1 cellular context compared by ENCODE assay signal in the genomic region with DNA sequence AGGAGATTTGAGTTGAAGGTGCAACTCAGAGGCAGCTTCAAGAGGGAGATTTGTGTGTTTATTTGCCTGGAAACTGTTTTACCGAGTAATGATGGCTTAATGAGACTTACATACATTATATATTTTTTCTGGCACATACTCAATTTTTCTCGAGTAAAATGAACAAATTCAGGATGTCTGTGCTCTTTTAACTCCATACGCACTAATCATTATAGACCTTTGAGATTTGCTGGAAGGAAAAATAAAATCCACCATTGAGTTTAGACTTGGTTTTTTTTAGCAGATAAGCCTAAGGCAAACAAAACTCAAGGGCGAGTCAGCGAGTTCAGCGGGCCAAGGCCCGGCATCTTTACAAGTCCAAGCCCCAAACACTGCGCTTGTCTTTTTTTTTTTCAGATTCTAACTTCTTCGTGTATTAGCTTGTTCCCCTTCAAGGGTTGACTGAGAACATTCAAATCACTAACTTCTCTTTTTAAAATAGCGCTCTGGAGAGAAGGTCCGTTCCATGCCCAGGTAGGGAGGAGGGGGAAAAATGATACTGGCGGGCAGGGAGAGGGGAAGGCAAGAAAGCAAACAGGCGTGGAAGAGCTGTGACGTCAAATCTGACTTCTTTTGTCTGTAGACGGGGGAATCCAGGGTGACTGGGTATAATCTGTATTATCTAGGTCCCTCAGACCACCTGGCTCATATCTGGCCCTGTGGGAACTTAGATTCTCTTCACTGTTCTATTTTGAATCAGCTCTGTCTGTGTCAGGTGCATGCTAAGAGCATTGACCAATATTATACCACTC.
A peak's percentile ranks its signal among the peaks of the same experiment; 100 is the strongest.
TF ChIP-seq lines count a peak whose summit lies in the region.

No MANE protein-coding gene starts in this region.

TF ChIP-seq in HepG2, 621 proteins besides CTCF, POLR2A, EP300 and RAD21 (continued from another document and continues in another):
- TF ChIP-seq, protein P1, sequence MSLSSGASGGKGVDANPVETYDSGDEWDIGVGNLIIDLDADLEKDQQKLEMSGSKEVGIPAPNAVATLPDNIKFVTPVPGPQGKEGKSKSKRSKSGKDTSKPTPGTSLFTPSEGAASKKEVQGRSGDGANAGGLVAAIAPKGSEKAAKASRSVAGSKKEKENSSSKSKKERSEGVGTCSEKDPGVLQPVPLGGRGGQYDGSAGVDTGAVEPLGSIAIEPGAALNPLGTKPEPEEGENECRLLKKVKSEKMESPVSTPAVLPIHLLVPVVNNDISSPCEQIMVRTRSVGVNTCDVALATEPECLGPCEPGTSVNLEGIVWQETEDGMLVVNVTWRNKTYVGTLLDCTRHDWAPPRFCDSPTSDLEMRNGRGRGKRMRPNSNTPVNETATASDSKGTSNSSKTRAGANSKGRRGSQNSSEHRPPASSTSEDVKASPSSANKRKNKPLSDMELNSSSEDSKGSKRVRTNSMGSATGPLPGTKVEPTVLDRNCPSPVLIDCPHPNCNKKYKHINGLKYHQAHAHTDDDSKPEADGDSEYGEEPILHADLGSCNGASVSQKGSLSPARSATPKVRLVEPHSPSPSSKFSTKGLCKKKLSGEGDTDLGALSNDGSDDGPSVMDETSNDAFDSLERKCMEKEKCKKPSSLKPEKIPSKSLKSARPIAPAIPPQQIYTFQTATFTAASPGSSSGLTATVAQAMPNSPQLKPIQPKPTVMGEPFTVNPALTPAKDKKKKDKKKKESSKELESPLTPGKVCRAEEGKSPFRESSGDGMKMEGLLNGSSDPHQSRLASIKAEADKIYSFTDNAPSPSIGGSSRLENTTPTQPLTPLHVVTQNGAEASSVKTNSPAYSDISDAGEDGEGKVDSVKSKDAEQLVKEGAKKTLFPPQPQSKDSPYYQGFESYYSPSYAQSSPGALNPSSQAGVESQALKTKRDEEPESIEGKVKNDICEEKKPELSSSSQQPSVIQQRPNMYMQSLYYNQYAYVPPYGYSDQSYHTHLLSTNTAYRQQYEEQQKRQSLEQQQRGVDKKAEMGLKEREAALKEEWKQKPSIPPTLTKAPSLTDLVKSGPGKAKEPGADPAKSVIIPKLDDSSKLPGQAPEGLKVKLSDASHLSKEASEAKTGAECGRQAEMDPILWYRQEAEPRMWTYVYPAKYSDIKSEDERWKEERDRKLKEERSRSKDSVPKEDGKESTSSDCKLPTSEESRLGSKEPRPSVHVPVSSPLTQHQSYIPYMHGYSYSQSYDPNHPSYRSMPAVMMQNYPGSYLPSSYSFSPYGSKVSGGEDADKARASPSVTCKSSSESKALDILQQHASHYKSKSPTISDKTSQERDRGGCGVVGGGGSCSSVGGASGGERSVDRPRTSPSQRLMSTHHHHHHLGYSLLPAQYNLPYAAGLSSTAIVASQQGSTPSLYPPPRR (CRISPR knock-in tag; IDR thresholded peaks at IDR 0.05; ENCODE audit: borderline replicate concordance): peak; percentile 50; the same call in 1 of the 2 replicates
- TF ChIP-seq, protein P2, sequence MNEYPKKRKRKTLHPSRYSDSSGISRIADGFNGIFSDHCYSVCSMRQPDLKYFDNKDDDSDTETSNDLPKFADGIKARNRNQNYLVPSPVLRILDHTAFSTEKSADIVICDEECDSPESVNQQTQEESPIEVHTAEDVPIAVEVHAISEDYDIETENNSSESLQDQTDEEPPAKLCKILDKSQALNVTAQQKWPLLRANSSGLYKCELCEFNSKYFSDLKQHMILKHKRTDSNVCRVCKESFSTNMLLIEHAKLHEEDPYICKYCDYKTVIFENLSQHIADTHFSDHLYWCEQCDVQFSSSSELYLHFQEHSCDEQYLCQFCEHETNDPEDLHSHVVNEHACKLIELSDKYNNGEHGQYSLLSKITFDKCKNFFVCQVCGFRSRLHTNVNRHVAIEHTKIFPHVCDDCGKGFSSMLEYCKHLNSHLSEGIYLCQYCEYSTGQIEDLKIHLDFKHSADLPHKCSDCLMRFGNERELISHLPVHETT (CRISPR knock-in tag; conservative IDR thresholded peaks at IDR 0.05): no peak
- TF ChIP-seq, protein P3, sequence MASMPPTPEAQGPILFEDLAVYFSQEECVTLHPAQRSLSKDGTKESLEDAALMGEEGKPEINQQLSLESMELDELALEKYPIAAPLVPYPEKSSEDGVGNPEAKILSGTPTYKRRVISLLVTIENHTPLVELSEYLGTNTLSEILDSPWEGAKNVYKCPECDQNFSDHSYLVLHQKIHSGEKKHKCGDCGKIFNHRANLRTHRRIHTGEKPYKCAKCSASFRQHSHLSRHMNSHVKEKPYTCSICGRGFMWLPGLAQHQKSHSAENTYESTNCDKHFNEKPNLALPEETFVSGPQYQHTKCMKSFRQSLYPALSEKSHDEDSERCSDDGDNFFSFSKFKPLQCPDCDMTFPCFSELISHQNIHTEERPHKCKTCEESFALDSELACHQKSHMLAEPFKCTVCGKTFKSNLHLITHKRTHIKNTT (CRISPR knock-in tag; IDR thresholded peaks at IDR 0.05): no peak
- no peak for TF ChIP-seq ZNF333 (CRISPR knock-in tag; IDR thresholded peaks at IDR 0.05; ENCODE audit: borderline replicate concordance)
- no peak for TF ChIP-seq AGO1 (IDR thresholded peaks at IDR 0.05; ENCODE audit: low read depth, low read length, poor library complexity, severe bottlenecking)
- TF ChIP-seq RBM22 (optimal IDR thresholded peaks at IDR 0.05; ENCODE audit: low read length): no peak
- TF ChIP-seq ZNF629 (CRISPR knock-in tag; conservative IDR thresholded peaks at IDR 0.05): no peak
- TF ChIP-seq ZNF644 (CRISPR knock-in tag; IDR thresholded peaks at IDR 0.05; ENCODE audit: low read depth): 0 out of 2 replicates have a peak, but pooled peaks have one; percentile 20
- TF ChIP-seq ZNF670 (CRISPR knock-in tag; IDR thresholded peaks at IDR 0.05; ENCODE audit: borderline replicate concordance): no peak
- 0 out of 2 replicates have a peak, but pooled peaks have one; percentile 19 for TF ChIP-seq ESRRA (CRISPR knock-in tag; IDR thresholded peaks at IDR 0.05; ENCODE audit: low read depth)
- no peak for TF ChIP-seq HINFP (CRISPR knock-in tag; IDR thresholded peaks at IDR 0.05; ENCODE audit: low read depth)
- TF ChIP-seq ZNF274 (CRISPR knock-in tag; IDR thresholded peaks at IDR 0.05): no peak
- TF ChIP-seq, protein P4, sequence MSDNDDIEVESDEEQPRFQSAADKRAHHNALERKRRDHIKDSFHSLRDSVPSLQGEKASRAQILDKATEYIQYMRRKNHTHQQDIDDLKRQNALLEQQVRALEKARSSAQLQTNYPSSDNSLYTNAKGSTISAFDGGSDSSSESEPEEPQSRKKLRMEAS (IDR thresholded peaks at IDR 0.05): no peak
- no peak for TF ChIP-seq ZNF235 (CRISPR knock-in tag; IDR thresholded peaks at IDR 0.05; ENCODE audit: borderline replicate concordance)
- no peak for TF ChIP-seq EHMT2 (IDR thresholded peaks at IDR 0.05; ENCODE audit: borderline replicate concordance, low read depth, low read length)
- TF ChIP-seq TOE1 (CRISPR knock-in tag; IDR thresholded peaks at IDR 0.05): 0 out of 2 replicates have a peak, but pooled peaks have one; percentile 75
- no peak for TF ChIP-seq MBD4 (IDR thresholded peaks at IDR 0.05; ENCODE audit: borderline replicate concordance, low read length)
- peak; percentile 55; the same call in 1 of the 2 replicates for TF ChIP-seq GFI1 (CRISPR knock-in tag; IDR thresholded peaks at IDR 0.05; ENCODE audit: borderline replicate concordance)
- TF ChIP-seq, protein P5, sequence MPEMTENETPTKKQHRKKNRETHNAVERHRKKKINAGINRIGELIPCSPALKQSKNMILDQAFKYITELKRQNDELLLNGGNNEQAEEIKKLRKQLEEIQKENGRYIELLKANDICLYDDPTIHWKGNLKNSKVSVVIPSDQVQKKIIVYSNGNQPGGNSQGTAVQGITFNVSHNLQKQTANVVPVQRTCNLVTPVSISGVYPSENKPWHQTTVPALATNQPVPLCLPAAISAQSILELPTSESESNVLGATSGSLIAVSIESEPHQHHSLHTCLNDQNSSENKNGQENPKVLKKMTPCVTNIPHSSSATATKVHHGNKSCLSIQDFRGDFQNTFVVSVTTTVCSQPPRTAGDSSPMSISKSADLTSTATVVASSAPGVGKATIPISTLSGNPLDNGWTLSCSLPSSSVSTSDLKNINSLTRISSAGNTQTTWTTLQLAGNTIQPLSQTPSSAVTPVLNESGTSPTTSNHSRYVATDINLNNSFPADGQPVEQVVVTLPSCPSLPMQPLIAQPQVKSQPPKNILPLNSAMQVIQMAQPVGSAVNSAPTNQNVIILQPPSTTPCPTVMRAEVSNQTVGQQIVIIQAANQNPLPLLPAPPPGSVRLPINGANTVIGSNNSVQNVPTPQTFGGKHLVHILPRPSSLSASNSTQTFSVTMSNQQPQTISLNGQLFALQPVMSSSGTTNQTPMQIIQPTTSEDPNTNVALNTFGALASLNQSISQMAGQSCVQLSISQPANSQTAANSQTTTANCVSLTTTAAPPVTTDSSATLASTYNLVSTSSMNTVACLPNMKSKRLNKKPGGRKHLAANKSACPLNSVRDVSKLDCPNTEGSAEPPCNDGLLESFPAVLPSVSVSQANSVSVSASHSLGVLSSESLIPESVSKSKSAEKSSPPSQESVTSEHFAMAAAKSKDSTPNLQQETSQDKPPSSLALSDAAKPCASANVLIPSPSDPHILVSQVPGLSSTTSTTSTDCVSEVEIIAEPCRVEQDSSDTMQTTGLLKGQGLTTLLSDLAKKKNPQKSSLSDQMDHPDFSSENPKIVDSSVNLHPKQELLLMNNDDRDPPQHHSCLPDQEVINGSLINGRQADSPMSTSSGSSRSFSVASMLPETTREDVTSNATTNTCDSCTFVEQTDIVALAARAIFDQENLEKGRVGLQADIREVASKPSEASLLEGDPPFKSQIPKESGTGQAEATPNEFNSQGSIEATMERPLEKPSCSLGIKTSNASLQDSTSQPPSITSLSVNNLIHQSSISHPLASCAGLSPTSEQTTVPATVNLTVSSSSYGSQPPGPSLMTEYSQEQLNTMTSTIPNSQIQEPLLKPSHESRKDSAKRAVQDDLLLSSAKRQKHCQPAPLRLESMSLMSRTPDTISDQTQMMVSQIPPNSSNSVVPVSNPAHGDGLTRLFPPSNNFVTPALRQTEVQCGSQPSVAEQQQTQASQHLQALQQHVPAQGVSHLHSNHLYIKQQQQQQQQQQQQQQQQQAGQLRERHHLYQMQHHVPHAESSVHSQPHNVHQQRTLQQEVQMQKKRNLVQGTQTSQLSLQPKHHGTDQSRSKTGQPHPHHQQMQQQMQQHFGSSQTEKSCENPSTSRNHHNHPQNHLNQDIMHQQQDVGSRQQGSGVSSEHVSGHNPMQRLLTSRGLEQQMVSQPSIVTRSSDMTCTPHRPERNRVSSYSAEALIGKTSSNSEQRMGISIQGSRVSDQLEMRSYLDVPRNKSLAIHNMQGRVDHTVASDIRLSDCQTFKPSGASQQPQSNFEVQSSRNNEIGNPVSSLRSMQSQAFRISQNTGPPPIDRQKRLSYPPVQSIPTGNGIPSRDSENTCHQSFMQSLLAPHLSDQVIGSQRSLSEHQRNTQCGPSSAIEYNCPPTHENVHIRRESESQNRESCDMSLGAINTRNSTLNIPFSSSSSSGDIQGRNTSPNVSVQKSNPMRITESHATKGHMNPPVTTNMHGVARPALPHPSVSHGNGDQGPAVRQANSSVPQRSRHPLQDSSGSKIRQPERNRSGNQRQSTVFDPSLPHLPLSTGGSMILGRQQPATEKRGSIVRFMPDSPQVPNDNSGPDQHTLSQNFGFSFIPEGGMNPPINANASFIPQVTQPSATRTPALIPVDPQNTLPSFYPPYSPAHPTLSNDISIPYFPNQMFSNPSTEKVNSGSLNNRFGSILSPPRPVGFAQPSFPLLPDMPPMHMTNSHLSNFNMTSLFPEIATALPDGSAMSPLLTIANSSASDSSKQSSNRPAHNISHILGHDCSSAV (CRISPR knock-in tag; IDR thresholded peaks at IDR 0.05; ENCODE audit: borderline replicate concordance): no peak
- TF ChIP-seq GPN1 (CRISPR knock-in tag; IDR thresholded peaks at IDR 0.05; ENCODE audit: borderline replicate concordance): no peak
- no peak for TF ChIP-seq NFRKB (IDR thresholded peaks at IDR 0.05)
- peak; percentile 23; the same call in 1 of the 2 replicates for TF ChIP-seq ZSCAN9 (CRISPR knock-in tag; IDR thresholded peaks at IDR 0.05; ENCODE audit: borderline replicate concordance)
- no peak for TF ChIP-seq SPEN (CRISPR knock-in tag; IDR thresholded peaks at IDR 0.05; ENCODE audit: low read depth)
- TF ChIP-seq ARNTL (CRISPR knock-in tag; IDR thresholded peaks at IDR 0.05): no peak
- TF ChIP-seq SMAD3 (CRISPR knock-in tag; IDR thresholded peaks at IDR 0.05): 0 out of 2 replicates have a peak, but pooled peaks have one; percentile 39
- peak; percentile 70 for TF ChIP-seq SALL1 (CRISPR knock-in tag; IDR thresholded peaks at IDR 0.05)
- TF ChIP-seq BCL6 (CRISPR knock-in tag; IDR thresholded peaks at IDR 0.05): peak; percentile 81
- no peak for TF ChIP-seq BATF2 (CRISPR knock-in tag; IDR thresholded peaks at IDR 0.05)
- TF ChIP-seq CENPBD1 (CRISPR knock-in tag; IDR thresholded peaks at IDR 0.05; ENCODE audit: borderline replicate concordance, low read depth): no peak
- TF ChIP-seq SATB2 (CRISPR knock-in tag; IDR thresholded peaks at IDR 0.05): no peak
- no peak for TF ChIP-seq TEAD2 (CRISPR knock-in tag; IDR thresholded peaks at IDR 0.05)
- peak; percentile 51 for TF ChIP-seq TCF7 (IDR thresholded peaks at IDR 0.05; ENCODE audit: low read depth)
- TF ChIP-seq ZIK1 (CRISPR knock-in tag; IDR thresholded peaks at IDR 0.05; ENCODE audit: borderline replicate concordance, low read depth): no peak
- TF ChIP-seq KLF11 (CRISPR knock-in tag; IDR thresholded peaks at IDR 0.05): no peak
- no peak for TF ChIP-seq REL (CRISPR knock-in tag; conservative IDR thresholded peaks at IDR 0.05)
- no peak for TF ChIP-seq MAZ (IDR thresholded peaks at IDR 0.05; ENCODE audit: borderline replicate concordance, low read depth, low read length)
- TF ChIP-seq MAZ (CRISPR knock-in tag; IDR thresholded peaks at IDR 0.05; ENCODE audit: low read depth): no peak
- no peak for TF ChIP-seq ZNF615 (CRISPR knock-in tag; IDR thresholded peaks at IDR 0.05; ENCODE audit: borderline replicate concordance)
- TF ChIP-seq RELA (CRISPR knock-in tag; IDR thresholded peaks at IDR 0.05): no peak
